In the genomic region with DNA sequence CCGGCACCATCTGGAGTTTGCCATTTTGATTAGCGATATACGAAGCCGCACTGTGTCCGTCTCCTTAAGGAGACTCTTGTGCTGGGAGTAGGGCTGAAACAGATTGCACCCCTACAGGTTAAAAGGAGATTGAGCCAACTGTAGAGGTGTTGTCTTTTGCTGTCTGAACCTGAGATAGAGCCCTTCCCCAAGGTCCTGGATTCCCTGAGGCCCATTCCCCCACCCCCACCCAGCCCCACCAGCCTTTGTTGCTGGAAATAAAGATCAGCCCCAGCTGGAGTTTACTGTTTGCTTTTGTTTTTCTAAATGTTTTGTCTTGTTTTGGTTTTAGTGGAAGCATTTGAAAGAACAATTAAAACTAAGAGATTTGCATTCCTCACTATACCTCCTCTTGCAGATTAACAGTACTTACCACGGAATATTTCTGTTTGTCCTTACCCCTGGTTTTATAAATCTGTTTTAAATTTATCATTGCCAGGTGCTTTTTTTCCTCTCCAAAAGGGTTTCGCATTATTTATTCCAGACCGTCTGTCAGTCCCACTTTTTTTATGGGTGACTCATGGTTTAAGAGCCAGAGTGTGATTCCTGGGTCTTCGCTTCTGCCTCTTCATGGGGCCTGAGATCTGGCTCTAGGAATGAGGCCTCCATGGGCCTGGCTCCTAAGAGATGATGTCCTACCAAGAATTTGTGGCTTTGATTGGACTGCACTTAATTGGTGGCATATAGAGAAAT, we compare ENCODE assay signal across 22 cellular contexts.
A peak's percentile ranks its signal among the peaks of the same experiment; 100 is the strongest.
DNase-seq lines count a peak whose midpoint lies in the region; ATAC-seq and TF ChIP-seq lines count a peak whose summit lies in the region.
"Had no signal": no experiment of that assay in that cellular context is flagged by ENCODE, and none has a peak within 500 bp of the region (broad histone marks: within the 10 kb centered on the region; RNA-seq: fewer than 3 reads in every experiment).

No MANE protein-coding gene starts in this region.

- no peak overlapping the region for H3K27ac Mint-ChIP-seq in activated CD4-positive, alpha-beta T cell treated with anti-CD3 and anti-CD28 coated beads, Interleukin-2, amount 10 ng/mL, durations not matched to agents 7 days and 5 days
- H3K27ac Mint-ChIP-seq: activated B cell treated with CpG ODN at 0.5 μM for 24 hours; B cell; stimulated activated memory B cell treated with anti-CD40 and anti-IgM and Interleukin-4, amounts not matched to agents 10 μg/mL and 1 μg/mL and 100 μg/mL, for 72 hours had no signal

- DNase-seq in EL (peak; percentile 35), cerebellar cortex (ENCODE audit: low spot score) (peak; percentile 35), iris pigment epithelial cell (ENCODE audit: low read depth) (peak; percentile 53), KBM-7 (no peak), MM.1S (no peak)
- DNase-seq in activated CD4-positive, alpha-beta T cell treated with anti-CD3 and anti-CD28 coated beads, Interleukin-2, amount 10 ng/mL, durations not matched to agents 7 days and 5 days, result no peak
- DNase-seq: activated B cell treated with CpG ODN at 0.5 μM for 24 hours, caudate nucleus, heart left ventricle, Kasumi-1, left colon, NCI-H1436, NCI-H446 treated with DMSO at 0.1 percent for 48 hours, OCI-M1, upper lobe of right lung had no signal

- no peaks in the 10 kb centered on the region for H3K27me3 ChIP-seq in HUES6 (ENCODE audit: control insufficient read depth, insufficient read depth, low read length)
- no peaks in the 10 kb centered on the region for H3K27me3 ChIP-seq in MM.1S (replicated peaks; ENCODE audit: insufficient read depth, low read length)
- H3K27me3 ChIP-seq: heart left ventricle, upper lobe of right lung had no signal

- no peaks in the 10 kb centered on the region; the same call in 1 of the 2 replicates for H3K79me2 ChIP-seq in MM.1S (ENCODE audit: low read length)

- POLR2A ChIA-PET in activated CD4-positive, alpha-beta T cell treated with anti-CD3 and anti-CD28 coated beads, Interleukin-2, amount 10 ng/mL, durations not matched to agents 7 days and 5 days (lab: Charles Lee), result no interaction called here

- H3K36me3 Mint-ChIP-seq in activated CD4-positive, alpha-beta T cell treated with anti-CD3 and anti-CD28 coated beads, Interleukin-2, amount 10 ng/mL, durations not matched to agents 7 days and 5 days (ENCODE audit: low read depth), result peaks cover 19% of the 10 kb centered on the region

- 0 out of 2 replicates have a peak overlapping the region, but pooled peaks have one; percentile 15 for H3K27ac ChIP-seq in HUES6 (ENCODE audit: low read depth, low read length)
- no peak overlapping the region for H3K27ac ChIP-seq in MM.1S (ENCODE audit: low read length)
- H3K27ac ChIP-seq: heart left ventricle, HL-60, upper lobe of right lung had no signal

- ATAC-seq in HG02759 (IDR thresholded peaks at IDR 0.05; ENCODE audit: unreplicated experiment), result no peak
- ATAC-seq: heart left ventricle; left colon; stimulated activated memory B cell treated with anti-CD40 and anti-IgM and Interleukin-4, amounts not matched to agents 10 μg/mL and 1 μg/mL and 100 μg/mL, for 72 hours; upper lobe of right lung had no signal

- no peak for TF ChIP-seq CTCF in MM.1S (IDR thresholded peaks at IDR 0.05; ENCODE audit: low read length)

- no peak overlapping the region for H3K9ac ChIP-seq in HUES6 (ENCODE audit: low read length)
- H3K9ac ChIP-seq in MM.1S (ENCODE audit: low read length), result no peak overlapping the region

- H3K4me2 ChIP-seq in MM.1S (ENCODE audit: low read depth, low read length), result no peak overlapping the region

- H3K4me3 Mint-ChIP-seq in activated CD4-positive, alpha-beta T cell treated with anti-CD3 and anti-CD28 coated beads, Interleukin-2, amount 10 ng/mL, durations not matched to agents 7 days and 5 days, result no peak overlapping the region
- H3K4me3 Mint-ChIP-seq: activated B cell treated with CpG ODN at 0.5 μM for 24 hours; activated naive CD8-positive, alpha-beta T cell; B cell; stimulated activated memory B cell treated with anti-CD40 and anti-IgM and Interleukin-4, amounts not matched to agents 10 μg/mL and 1 μg/mL and 100 μg/mL, for 72 hours had no signal

- no peaks in the 10 kb centered on the region for H3K27me3 Mint-ChIP-seq in activated CD4-positive, alpha-beta T cell treated with anti-CD3 and anti-CD28 coated beads, Interleukin-2, amount 10 ng/mL, durations not matched to agents 7 days and 5 days
- H3K27me3 Mint-ChIP-seq: activated B cell treated with CpG ODN at 0.5 μM for 24 hours; activated naive CD8-positive, alpha-beta T cell; B cell; stimulated activated memory B cell treated with anti-CD40 and anti-IgM and Interleukin-4, amounts not matched to agents 10 μg/mL and 1 μg/mL and 100 μg/mL, for 72 hours had no signal

- CTCF ChIA-PET in activated CD4-positive, alpha-beta T cell treated with anti-CD3 and anti-CD28 coated beads, Interleukin-2, amount 10 ng/mL, durations not matched to agents 7 days and 5 days (lab: Charles Lee), result no interaction called here

- H2AFZ ChIP-seq in MM.1S (ENCODE audit: low read length), result no peak overlapping the region

- no peaks in the 10 kb centered on the region for H3K9me3 Mint-ChIP-seq in activated CD4-positive, alpha-beta T cell treated with anti-CD3 and anti-CD28 coated beads, Interleukin-2, amount 10 ng/mL, durations not matched to agents 7 days and 5 days
- H3K9me3 Mint-ChIP-seq: activated B cell treated with CpG ODN at 0.5 μM for 24 hours; stimulated activated memory B cell treated with anti-CD40 and anti-IgM and Interleukin-4, amounts not matched to agents 10 μg/mL and 1 μg/mL and 100 μg/mL, for 72 hours had no signal

- H3K4me3 ChIP-seq in HUES6 (ENCODE audit: low read depth, low read length) (peak overlapping the region; percentile 24; the same call in 1 of the 2 replicates), MM.1S (ENCODE audit: low read length) (no peak overlapping the region)
- H3K4me3 ChIP-seq: HAP-1, heart left ventricle, upper lobe of right lung had no signal

- H3F3A ChIP-seq in MM.1S (ENCODE audit: insufficient read depth, low read length), result no peaks in the 10 kb centered on the region

- in situ Hi-C loops in KBM-7 (cut with MboI; ENCODE audit: low pct_unique_long_range_greater_than_20kb, low sequenced_read_pairs), result no loop called here

- no peaks in the 10 kb centered on the region for H4K20me1 ChIP-seq in MM.1S (ENCODE audit: insufficient read depth, low read length)

- H3K9me3 ChIP-seq in HUES6 (ENCODE audit: control insufficient read depth, insufficient read depth, low read depth, low read length) (no peaks in the 10 kb centered on the region), MM.1S (replicated peaks; ENCODE audit: insufficient read depth, low read length) (no peaks in the 10 kb centered on the region)
- H3K9me3 ChIP-seq: HAP-1, heart left ventricle, upper lobe of right lung had no signal

- H3K9me2 ChIP-seq in MM.1S (replicated peaks; ENCODE audit: insufficient read depth, low read length), result no peaks in the 10 kb centered on the region

- H3K36me3 ChIP-seq in HUES6 (ENCODE audit: control insufficient read depth, insufficient read depth, low read length) (peaks cover 78% of the 10 kb centered on the region), MM.1S (replicated peaks; ENCODE audit: insufficient read depth, low read length) (no peaks in the 10 kb centered on the region)
- H3K36me3 ChIP-seq: HAP-1 had no signal

- H3K4me1 Mint-ChIP-seq in activated CD4-positive, alpha-beta T cell treated with anti-CD3 and anti-CD28 coated beads, Interleukin-2, amount 10 ng/mL, durations not matched to agents 7 days and 5 days, result peaks cover 35% of the 10 kb centered on the region

- H3K4me1 ChIP-seq in HUES6 (ENCODE audit: control insufficient read depth, insufficient read depth, low read length) (peaks cover 40% of the 10 kb centered on the region), MM.1S (ENCODE audit: low read length) (no peaks in the 10 kb centered on the region)

Comparison
In these comparisons a context has a peak if more than half of its experiments do, and no peak if none do; other contexts are left out.
1. DNase-seq: peak in EL (single experiment), cerebellar cortex (single experiment) and iris pigment epithelial cell (single experiment); none in KBM-7 (single experiment), MM.1S (single experiment) and activated CD4-positive, alpha-beta T cell treated with anti-CD3 and anti-CD28 coated beads, Interleukin-2, amount 10 ng/mL, durations not matched to agents 7 days and 5 days (single experiment).